Comparison of ENCODE assay signal across 37 cellular contexts in the genomic region with DNA sequence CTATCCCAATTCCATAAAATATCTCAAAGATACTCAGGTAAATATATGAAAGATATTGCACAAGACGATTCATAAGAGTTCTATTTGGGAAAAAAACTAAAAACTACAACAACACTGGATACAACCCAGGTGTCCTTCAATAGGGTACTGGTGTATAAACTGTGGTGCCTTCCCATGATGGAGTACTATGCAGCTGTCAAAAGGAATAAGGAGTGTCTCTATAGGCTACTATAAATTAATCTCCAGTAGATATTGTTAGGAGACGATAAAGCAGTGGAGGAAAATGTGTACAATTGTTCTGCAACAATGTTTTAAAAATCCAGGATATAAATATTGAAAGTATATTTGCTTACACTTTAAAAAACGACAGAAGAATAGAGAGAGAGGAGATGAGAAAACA. TPM values are rescaled to one million over a fixed set of nuclear protein-coding genes. Genes with fewer than 3 reads are reported as not detected.
"Had no signal": no experiment of that assay in that cellular context is flagged by ENCODE, and none has a peak within 500 bp of the region (broad histone marks: within the 10 kb centered on the region; RNA-seq: fewer than 3 reads in every experiment).

No MANE protein-coding gene starts in this region.

- H3K9me3 ChIP-seq: mucosa of descending colon, neutrophil, right atrium auricular region, right lobe of liver, tibial nerve, uterus had no signal

- ATAC-seq: mucosa of descending colon; right lobe of liver; stimulated activated memory B cell treated with anti-CD40 and anti-IgM and Interleukin-4, amounts not matched to agents 10 μg/mL and 1 μg/mL and 100 μg/mL, for 72 hours; stimulated activated naive CD8-positive, alpha-beta T cell treated with anti-CD3 and anti-CD28 coated beads, Interleukin-15, amount 100 ng/mL, for 72 hours had no signal

- H3K9me3 Mint-ChIP-seq: natural killer cell, neural progenitor cell, type B pancreatic cell had no signal

- H3K27ac ChIP-seq: hepatocyte, left ventricle myocardium inferior, neural progenitor cell, neutrophil, parathyroid adenoma, right atrium auricular region, right lobe of liver, tibial nerve, uterus had no signal

- H3K27me3 ChIP-seq: hepatocyte, neural progenitor cell, neutrophil, right atrium auricular region, right lobe of liver, uterus had no signal

- H3K36me3 ChIP-seq: left ventricle myocardium inferior, neural progenitor cell, neutrophil, right atrium auricular region, right lobe of liver, tibial nerve, uterus had no signal

- H3K36me3 Mint-ChIP-seq: natural killer cell; neural progenitor cell; stimulated activated memory B cell treated with anti-CD40 and anti-IgM and Interleukin-4, amounts not matched to agents 10 μg/mL and 1 μg/mL and 100 μg/mL, for 72 hours; type B pancreatic cell had no signal

- H3K4me3 Mint-ChIP-seq: natural killer cell; nephron progenitor cell; neural progenitor cell; stimulated activated memory B cell treated with anti-CD40 and anti-IgM and Interleukin-4, amounts not matched to agents 10 μg/mL and 1 μg/mL and 100 μg/mL, for 72 hours; stimulated activated naive CD8-positive, alpha-beta T cell treated with anti-CD3 and anti-CD28 coated beads, Interleukin-15, amount 100 ng/mL, for 72 hours; type B pancreatic cell had no signal

- H3K4me3 ChIP-seq: hepatocyte, left ventricle myocardium inferior, lung, mucosa of descending colon, neural progenitor cell, right atrium auricular region, right lobe of liver, smooth muscle cell, tibial nerve, uterus had no signal

- H3K4me1 Mint-ChIP-seq: nephron progenitor cell had no signal

- H3K27ac Mint-ChIP-seq: natural killer cell; nephron progenitor cell; neural progenitor cell; stimulated activated memory B cell treated with anti-CD40 and anti-IgM and Interleukin-4, amounts not matched to agents 10 μg/mL and 1 μg/mL and 100 μg/mL, for 72 hours; stimulated activated naive CD8-positive, alpha-beta T cell treated with anti-CD3 and anti-CD28 coated beads, Interleukin-15, amount 100 ng/mL, for 72 hours; type B pancreatic cell had no signal

- H3K27me3 Mint-ChIP-seq: stimulated activated naive CD8-positive, alpha-beta T cell treated with anti-CD3 and anti-CD28 coated beads, Interleukin-15, amount 100 ng/mL, for 72 hours had no signal

- H3K4me1 ChIP-seq: left ventricle myocardium inferior, neural progenitor cell, parathyroid adenoma, right atrium auricular region, right lobe of liver, tibial nerve, uterus had no signal

- DNase-seq: islet precursor cell; left ventricle myocardium inferior; midbrain; mucosa of descending colon; natural killer cell; nephron progenitor cell; occipital lobe; right lobe of liver; stimulated activated CD4-positive, alpha-beta T cell treated with anti-CD3 and anti-CD28 coated beads, Interleukin-1b, Interleukin-23, amount 100 ng/mL, for 48 hours; stimulated activated CD4-positive, alpha-beta T cell treated with anti-CD3 and anti-CD28 coated beads, Interleukin-2, amount 100 ng/mL, for 48 hours; stimulated activated CD4-positive, alpha-beta T cell treated with anti-CD3 and anti-CD28 coated beads, Interleukin-4, amount 100 ng/mL, for 4 hours; stimulated activated CD8-positive, alpha-beta memory T cell treated with anti-CD3 and anti-CD28 coated beads, Interleukin-4, amount 100 ng/mL, for 48 hours; stimulated activated naive CD4-positive, alpha-beta T cell treated with Interleukin-2 at 50 U/mL for 16 hours; stimulated activated naive CD8-positive, alpha-beta T cell treated with anti-CD3 and anti-CD28 coated beads, Interleukin-15, amount 100 ng/mL, for 72 hours; substantia nigra; uterus had no signal

RNA-seq across cellular contexts. Expression of a gene that starts 2.4 kb away (rescaled TPM):
- total RNA-seq: hepatocyte, kidney epithelial cell, left ventricle myocardium inferior, lung, mesenteric fat pad, mucosa of descending colon, myocyte, natural killer cell, occipital lobe, osteocyte, posterior vena cava, pulmonary artery endothelial cell, renal cortical epithelial cell, right atrium auricular region, right lobe of liver, skeletal muscle tissue, smooth muscle cell, temporal lobe, tibial nerve, ureter, uterus had no signal
- polyA plus RNA-seq: hepatocyte, lung, smooth muscle cell, thymus had no signal

RNA-seq across cellular contexts. Expression of a gene that starts 8.2 kb away (rescaled TPM):
- total RNA-seq: hepatocyte, kidney epithelial cell, left ventricle myocardium inferior, mesenteric fat pad, mucosa of descending colon, myocyte, natural killer cell, occipital lobe, osteocyte, posterior vena cava, pulmonary artery endothelial cell, renal cortical epithelial cell, right atrium auricular region, right lobe of liver, skeletal muscle tissue, smooth muscle cell, temporal lobe, tibial nerve, ureter, uterus had no signal
- polyA plus RNA-seq: hepatocyte, lung, smooth muscle cell, thymus had no signal

RNA-seq across cellular contexts. Expression of a gene that starts 13.9 kb away (rescaled TPM):
- total RNA-seq: hepatocyte, kidney epithelial cell, left ventricle myocardium inferior, lung, mesenteric fat pad, mucosa of descending colon, myocyte, natural killer cell, occipital lobe, osteocyte, posterior vena cava, pulmonary artery endothelial cell, renal cortical epithelial cell, right atrium auricular region, right lobe of liver, skeletal muscle tissue, smooth muscle cell, temporal lobe, tibial nerve, ureter, uterus had no signal
- polyA plus RNA-seq: hepatocyte, lung, smooth muscle cell, thymus had no signal

RNA-seq across cellular contexts. Expression of a gene that starts 21.2 kb away (rescaled TPM):
- total RNA-seq: hepatocyte, kidney epithelial cell, left ventricle myocardium inferior, lung, mesenteric fat pad, mucosa of descending colon, myocyte, natural killer cell, occipital lobe, osteocyte, posterior vena cava, pulmonary artery endothelial cell, renal cortical epithelial cell, right atrium auricular region, right lobe of liver, skeletal muscle tissue, smooth muscle cell, temporal lobe, tibial nerve, ureter, uterus had no signal
- polyA plus RNA-seq: hepatocyte, lung, smooth muscle cell, thymus had no signal

RNA-seq across cellular contexts. Expression of a gene that starts 23.2 kb away (rescaled TPM):
- total RNA-seq: hepatocyte, kidney epithelial cell, left ventricle myocardium inferior, lung, mesenteric fat pad, mucosa of descending colon, myocyte, natural killer cell, occipital lobe, osteocyte, posterior vena cava, pulmonary artery endothelial cell, renal cortical epithelial cell, right atrium auricular region, right lobe of liver, skeletal muscle tissue, smooth muscle cell, temporal lobe, tibial nerve, ureter, uterus had no signal
- polyA plus RNA-seq: hepatocyte, lung, smooth muscle cell, thymus had no signal
